Comparison of ENCODE assay signal across 12 cellular contexts in genomic region chr10:130160775-130161174, GRCh38. TPM values are rescaled to one million over a fixed set of nuclear protein-coding genes. Genes with fewer than 3 reads are reported as not detected.
A peak's percentile ranks its signal among the peaks of the same experiment; 100 is the strongest.
DNase-seq lines count a peak whose midpoint lies in the region; ATAC-seq and TF ChIP-seq lines count a peak whose summit lies in the region.
"Had no signal": no experiment of that assay in that cellular context is flagged by ENCODE, and none has a peak within 500 bp of the region (broad histone marks: within the 10 kb centered on the region; RNA-seq: fewer than 3 reads in every experiment).

No MANE protein-coding gene starts in this region.

- H3K36me3 Mint-ChIP-seq in activated CD4-positive, alpha-beta memory T cell treated with anti-CD3 and anti-CD28 coated beads, Interleukin-2, amount 10 ng/mL, durations not matched to agents 7 days and 5 days (ENCODE audit: low read depth), result peaks cover 28% of the 10 kb centered on the region
- H3K36me3 Mint-ChIP-seq in activated CD4-positive, alpha-beta memory T cell treated with anti-CD3 and anti-CD28 coated beads for 36 hours, result peaks cover 19% of the 10 kb centered on the region
- H3K36me3 Mint-ChIP-seq in activated CD8-positive, alpha-beta T cell treated with anti-CD3 and anti-CD28 coated beads for 36 hours (ENCODE audit: low read depth), result peaks cover 28% of the 10 kb centered on the region
- peaks cover 49% of the 10 kb centered on the region for H3K36me3 Mint-ChIP-seq in stimulated activated memory B cell treated with anti-CD40 and anti-IgM and Interleukin-4, amounts not matched to agents 10 μg/mL and 1 μg/mL and 100 μg/mL, for 72 hours

- CTCF ChIA-PET in activated CD4-positive, alpha-beta memory T cell treated with anti-CD3 and anti-CD28 coated beads, Interleukin-2, amount 10 ng/mL, durations not matched to agents 7 days and 5 days (lab: Charles Lee), result interaction anchor here (0.7 to 1.9 kb wide), 6 partner anchors 9 to 51 kb away, joined by 3 to 6 read pairs (median 4); partner anchors contain the start of gene C10orf143
- CTCF ChIA-PET in activated CD4-positive, alpha-beta memory T cell treated with anti-CD3 and anti-CD28 coated beads for 36 hours (lab: Charles Lee), result interaction anchor here (0.6 kb wide), 1 partner anchor 10 kb away, joined by 6 read pairs; no protein-coding TSS in a partner anchor
- CTCF ChIA-PET in activated CD8-positive, alpha-beta T cell treated with anti-CD3 and anti-CD28 coated beads for 36 hours (lab: Charles Lee), result interaction anchor here (1.6 to 3.1 kb wide), 2 partner anchors 32 to 50 kb away, joined by 3 to 7 read pairs; partner anchors contain the start of gene C10orf143

- no peak overlapping the region for H3K27ac Mint-ChIP-seq in activated CD4-positive, alpha-beta memory T cell treated with anti-CD3 and anti-CD28 coated beads, Interleukin-2, amount 10 ng/mL, durations not matched to agents 7 days and 5 days
- H3K27ac Mint-ChIP-seq in activated CD4-positive, alpha-beta memory T cell treated with anti-CD3 and anti-CD28 coated beads for 36 hours, result no peak overlapping the region
- H3K27ac Mint-ChIP-seq in activated CD8-positive, alpha-beta T cell treated with anti-CD3 and anti-CD28 coated beads for 36 hours, result no peak overlapping the region
- H3K27ac Mint-ChIP-seq in stimulated activated memory B cell treated with anti-CD40 and anti-IgM and Interleukin-4, amounts not matched to agents 10 μg/mL and 1 μg/mL and 100 μg/mL, for 72 hours, result no peak overlapping the region

- TF ChIP-seq CTCF in HFF-Myc (IDR thresholded peaks at IDR 0.05; ENCODE audit: low read depth, low read length, missing control alignments), result peak; percentile 13
- no peak for TF ChIP-seq CTCF in activated CD8-positive, alpha-beta T cell treated with anti-CD3 and anti-CD28 coated beads for 36 hours (IDR thresholded peaks at IDR 0.05)

- no peak overlapping the region for H3K4me3 Mint-ChIP-seq in activated CD4-positive, alpha-beta memory T cell treated with anti-CD3 and anti-CD28 coated beads, Interleukin-2, amount 10 ng/mL, durations not matched to agents 7 days and 5 days
- no peak overlapping the region for H3K4me3 Mint-ChIP-seq in activated CD4-positive, alpha-beta memory T cell treated with anti-CD3 and anti-CD28 coated beads for 36 hours
- H3K4me3 Mint-ChIP-seq in activated CD8-positive, alpha-beta T cell treated with anti-CD3 and anti-CD28 coated beads for 36 hours, result no peak overlapping the region
- H3K4me3 Mint-ChIP-seq in stimulated activated memory B cell treated with anti-CD40 and anti-IgM and Interleukin-4, amounts not matched to agents 10 μg/mL and 1 μg/mL and 100 μg/mL, for 72 hours, result no peak overlapping the region

- H3K4me3 ChIP-seq in HFF-Myc (replicated peaks; ENCODE audit: low read depth, low read length), result no peak overlapping the region
- H3K4me3 ChIP-seq: ascending aorta, PC-9, sigmoid colon had no signal

- peaks cover 17% of the 10 kb centered on the region for H3K4me1 Mint-ChIP-seq in activated CD4-positive, alpha-beta memory T cell treated with anti-CD3 and anti-CD28 coated beads, Interleukin-2, amount 10 ng/mL, durations not matched to agents 7 days and 5 days
- peaks cover 26% of the 10 kb centered on the region for H3K4me1 Mint-ChIP-seq in activated CD4-positive, alpha-beta memory T cell treated with anti-CD3 and anti-CD28 coated beads for 36 hours (ENCODE audit: low read depth)
- H3K4me1 Mint-ChIP-seq in activated CD8-positive, alpha-beta T cell treated with anti-CD3 and anti-CD28 coated beads for 36 hours (ENCODE audit: low read depth), result peaks cover 23% of the 10 kb centered on the region
- peaks cover 17% of the 10 kb centered on the region for H3K4me1 Mint-ChIP-seq in stimulated activated memory B cell treated with anti-CD40 and anti-IgM and Interleukin-4, amounts not matched to agents 10 μg/mL and 1 μg/mL and 100 μg/mL, for 72 hours

- DNase-seq in activated CD4-positive, alpha-beta memory T cell treated with anti-CD3 and anti-CD28 coated beads, Interleukin-2, amount 10 ng/mL, durations not matched to agents 7 days and 5 days, result peak; percentile 24
- DNase-seq in activated CD4-positive, alpha-beta memory T cell treated with anti-CD3 and anti-CD28 coated beads for 36 hours, result no peak
- DNase-seq in HFF-Myc (ENCODE audit: extremely low read depth, low read depth) (no peak), foreskin melanocyte (no peak), NCI-H1436 treated with DMSO at 0.1 percent for 48 hours (lab: John Stamatoyannopoulos, UW) (no peak)
- peak; percentile 36 for DNase-seq in activated CD8-positive, alpha-beta T cell treated with anti-CD3 and anti-CD28 coated beads for 36 hours
- no peak for DNase-seq in stimulated activated CD4-positive, alpha-beta T cell treated with anti-CD3 and anti-CD28 coated beads, Interleukin-2, amount 100 ng/mL, for 24 hours
- DNase-seq: midbrain, PC-9, sigmoid colon had no signal

- H3K9me3 Mint-ChIP-seq in activated CD4-positive, alpha-beta memory T cell treated with anti-CD3 and anti-CD28 coated beads, Interleukin-2, amount 10 ng/mL, durations not matched to agents 7 days and 5 days, result no peaks in the 10 kb centered on the region
- no peaks in the 10 kb centered on the region for H3K9me3 Mint-ChIP-seq in activated CD4-positive, alpha-beta memory T cell treated with anti-CD3 and anti-CD28 coated beads for 36 hours
- H3K9me3 Mint-ChIP-seq in activated CD8-positive, alpha-beta T cell treated with anti-CD3 and anti-CD28 coated beads for 36 hours, result no peaks in the 10 kb centered on the region
- no peaks in the 10 kb centered on the region for H3K9me3 Mint-ChIP-seq in stimulated activated memory B cell treated with anti-CD40 and anti-IgM and Interleukin-4, amounts not matched to agents 10 μg/mL and 1 μg/mL and 100 μg/mL, for 72 hours

- POLR2A ChIA-PET in activated CD4-positive, alpha-beta memory T cell treated with anti-CD3 and anti-CD28 coated beads, Interleukin-2, amount 10 ng/mL, durations not matched to agents 7 days and 5 days (lab: Charles Lee), result no interaction called here
- POLR2A ChIA-PET in activated CD4-positive, alpha-beta memory T cell treated with anti-CD3 and anti-CD28 coated beads for 36 hours (lab: Charles Lee), result no interaction called here
- POLR2A ChIA-PET in activated CD8-positive, alpha-beta T cell treated with anti-CD3 and anti-CD28 coated beads for 36 hours (lab: Charles Lee), result interaction anchor here (1.1 kb wide), 1 partner anchor 15 kb away, joined by 3 read pairs; no protein-coding TSS in a partner anchor

- no peaks in the 10 kb centered on the region for H3K27me3 Mint-ChIP-seq in activated CD4-positive, alpha-beta memory T cell treated with anti-CD3 and anti-CD28 coated beads, Interleukin-2, amount 10 ng/mL, durations not matched to agents 7 days and 5 days
- no peaks in the 10 kb centered on the region for H3K27me3 Mint-ChIP-seq in activated CD4-positive, alpha-beta memory T cell treated with anti-CD3 and anti-CD28 coated beads for 36 hours
- no peaks in the 10 kb centered on the region for H3K27me3 Mint-ChIP-seq in activated CD8-positive, alpha-beta T cell treated with anti-CD3 and anti-CD28 coated beads for 36 hours
- H3K27me3 Mint-ChIP-seq in stimulated activated memory B cell treated with anti-CD40 and anti-IgM and Interleukin-4, amounts not matched to agents 10 μg/mL and 1 μg/mL and 100 μg/mL, for 72 hours, result no peaks in the 10 kb centered on the region

- intact Hi-C loops in activated CD4-positive, alpha-beta memory T cell treated with anti-CD3 and anti-CD28 coated beads for 36 hours (cut with micrococcal nuclease), result no loop called here
- intact Hi-C loops in activated CD8-positive, alpha-beta T cell treated with anti-CD3 and anti-CD28 coated beads for 36 hours (cut with micrococcal nuclease), result no loop called here

- peak; percentile 74 for ATAC-seq in activated CD8-positive, alpha-beta T cell treated with anti-CD3 and anti-CD28 coated beads for 36 hours
- ATAC-seq in stimulated activated memory B cell treated with anti-CD40 and anti-IgM and Interleukin-4, amounts not matched to agents 10 μg/mL and 1 μg/mL and 100 μg/mL, for 72 hours, result peak; percentile 24

RNA-seq across cellular contexts. Expression of gene GLRX3, which starts 24.6 kb away (rescaled TPM):
- 10 to 100 TPM; 73.8 to 83.7 TPM for total RNA-seq in activated CD4-positive, alpha-beta memory T cell treated with anti-CD3 and anti-CD28 coated beads, Interleukin-2, amount 10 ng/mL, durations not matched to agents 7 days and 5 days
- total RNA-seq in activated CD4-positive, alpha-beta memory T cell treated with anti-CD3 and anti-CD28 coated beads for 36 hours, result 100 to 1,000 TPM; 112 to 113 TPM
- total RNA-seq in activated CD8-positive, alpha-beta T cell treated with anti-CD3 and anti-CD28 coated beads for 36 hours, result 100 to 1,000 TPM; 109 to 121 TPM

RNA-seq across cellular contexts. Expression of gene C10orf143, which starts 50.1 kb away (rescaled TPM):
- 1 to 10 TPM; 2.5 TPM for total RNA-seq in activated CD4-positive, alpha-beta memory T cell treated with anti-CD3 and anti-CD28 coated beads, Interleukin-2, amount 10 ng/mL, durations not matched to agents 7 days and 5 days
- total RNA-seq in activated CD4-positive, alpha-beta memory T cell treated with anti-CD3 and anti-CD28 coated beads for 36 hours, result 1 to 10 TPM; 2.5 to 3.0 TPM
- total RNA-seq in activated CD8-positive, alpha-beta T cell treated with anti-CD3 and anti-CD28 coated beads for 36 hours, result 1 to 10 TPM; 4.4 to 5.1 TPM

Comparison
In these comparisons a context has a peak if more than half of its experiments do, and no peak if none do; other contexts are left out.
1. DNase-seq: peak in activated CD4-positive, alpha-beta memory T cell treated with anti-CD3 and anti-CD28 coated beads, Interleukin-2, amount 10 ng/mL, durations not matched to agents 7 days and 5 days (single experiment) and activated CD8-positive, alpha-beta T cell treated with anti-CD3 and anti-CD28 coated beads for 36 hours (single experiment); none in activated CD4-positive, alpha-beta memory T cell treated with anti-CD3 and anti-CD28 coated beads for 36 hours (single experiment), HFF-Myc (single experiment), foreskin melanocyte (single experiment), NCI-H1436 treated with DMSO at 0.1 percent for 48 hours (single experiment) and stimulated activated CD4-positive, alpha-beta T cell treated with anti-CD3 and anti-CD28 coated beads, Interleukin-2, amount 100 ng/mL, for 24 hours (0 of 2).